9 cellular contexts compared by ENCODE assay signal in the genomic region with DNA sequence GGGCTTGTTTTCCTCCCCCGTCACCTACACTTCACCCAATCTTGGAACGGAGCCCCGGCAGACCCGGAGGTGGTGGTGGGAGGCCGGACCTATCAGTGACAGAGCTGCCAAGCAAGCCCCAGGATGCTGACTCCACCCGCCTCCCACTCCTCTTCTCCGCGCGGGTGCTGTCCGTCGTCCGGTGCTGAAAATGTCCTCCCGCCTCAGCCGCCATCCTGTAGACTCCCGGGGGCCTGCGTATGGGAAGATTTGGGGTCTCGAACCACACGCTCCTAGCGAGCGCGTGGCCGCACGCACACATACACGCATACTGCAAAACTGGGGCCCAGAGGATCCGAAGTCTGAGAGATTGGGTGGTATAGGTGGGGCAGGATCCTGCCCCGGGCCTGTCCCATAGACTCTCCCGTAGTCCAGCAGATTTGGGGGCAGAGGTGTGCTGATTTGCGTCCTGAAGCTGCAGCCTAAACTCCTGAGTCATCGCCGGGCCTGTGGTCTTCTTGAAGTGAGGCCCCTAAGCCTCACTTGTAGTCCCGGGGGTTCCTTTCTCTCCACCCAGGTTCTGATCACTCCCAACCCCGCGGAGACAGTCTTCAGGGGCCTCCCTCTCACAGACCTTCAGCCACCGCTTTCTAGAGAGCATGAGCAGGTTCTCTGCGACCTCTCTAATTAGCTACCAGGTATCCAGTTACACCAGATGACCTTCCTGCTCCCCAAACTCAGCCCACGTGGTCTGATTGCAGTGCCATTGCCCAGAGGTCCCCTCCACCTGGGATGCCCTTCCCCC. TPM values are rescaled to one million over a fixed set of nuclear protein-coding genes. Genes with fewer than 3 reads are reported as not detected.
DNase-seq lines count a peak whose midpoint lies in the region; ATAC-seq, FAIRE-seq and TF ChIP-seq lines count a peak whose summit lies in the region.
"Had no signal": no experiment of that assay in that cellular context is flagged by ENCODE, and none has a peak within 500 bp of the region (broad histone marks: within the 10 kb centered on the region; RNA-seq: fewer than 3 reads in every experiment).

No MANE protein-coding gene starts in this region.

- FAIRE-seq in bronchial epithelial cell (lab: Jason Lieb, UNC) (no peak), RCC 7860 (lab: Jason Lieb, UNC) (no peak)

- H3K4me3 ChIP-seq in BJ (ENCODE audit: low read depth, low read length) (peak overlapping the region; percentile 62), bronchial epithelial cell (ENCODE audit: low read depth, low read length) (peak overlapping the region; percentile 66)

- POLR2A ChIA-PET in BJ (lab: Charles Lee) = interaction anchor here (0.6 to 1.6 kb wide), 9 partner anchors 7 to 278 kb away, joined by 3 to 18 read pairs (median 6); a partner anchor contains a TSS

- TF ChIP-seq CTCF in BJ (IDR thresholded peaks at IDR 0.05; ENCODE audit: insufficient read depth, low read depth, low read length) (no peak), bronchial epithelial cell (IDR thresholded peaks at IDR 0.05; ENCODE audit: insufficient read depth, low read length, severe bottlenecking) (no peak)

- CTCF ChIA-PET in BJ (lab: Yijun Ruan, JAX) = interaction anchor here (0.9 to 4.5 kb wide), 13 partner anchors 7 to 132 kb away, joined by 3 to 34 read pairs (median 5); a partner anchor contains a TSS

- H3K36me3 ChIP-seq in BJ (ENCODE audit: control insufficient read depth, insufficient read depth, low read length) (peaks cover 8% of the 10 kb centered on the region), bronchial epithelial cell (ENCODE audit: control insufficient read depth, insufficient read depth, low read length) (peaks cover 13% of the 10 kb centered on the region)

- peaks cover 21% of the 10 kb centered on the region for H3K27me3 ChIP-seq in BJ (ENCODE audit: control insufficient read depth, insufficient read depth, low read length)
- peaks cover 9% of the 10 kb centered on the region for H3K27me3 ChIP-seq in bronchial epithelial cell (ENCODE audit: control insufficient read depth, insufficient read depth, low read length)

- ATAC-seq in GM19328 (IDR thresholded peaks at IDR 0.05; ENCODE audit: unreplicated experiment) (peak; percentile 29), HG03460 (IDR thresholded peaks at IDR 0.05; ENCODE audit: unreplicated experiment) (peak; percentile 38), left lobe of liver (peak; percentile 44)

- DNase-seq in BJ (ENCODE audit: low read depth) (no peak), T-helper 9 cell (peak; percentile 71), bronchial epithelial cell (ENCODE audit: low read depth) (no peak), left lobe of liver (ENCODE audit: low spot score) (no peak), RCC 7860 (ENCODE audit: low spot score) (no peak)
- DNase-seq in stimulated activated CD4-positive, alpha-beta T cell treated with anti-CD3 and anti-CD28 coated beads, Interleukin-4, amount 100 ng/mL, for 4 hours = peak; percentile 79 to 81

RNA-seq across cellular contexts. Expression of a gene that starts 0.8 kb away (rescaled TPM):
- 151 and 228 TPM in 2 replicates for polyA plus RNA-seq in BJ (2011; rRNA removed)
- 169 and 259 TPM in 2 replicates for polyA minus RNA-seq in BJ (2011; rRNA and poly(A)+ RNA removed)
- total RNA-seq in bronchial epithelial cell (231 and 294 TPM in 2 replicates), left lobe of liver (120 TPM)

RNA-seq across cellular contexts. Expression of a gene that starts 2.0 kb away (rescaled TPM):
- 0.15 TPM in 1 of 2 replicates, not detected in the other for polyA plus RNA-seq in BJ (2011; rRNA removed)
- polyA minus RNA-seq in BJ (2011; rRNA and poly(A)+ RNA removed) = 0.14 and 0.26 TPM in 2 replicates
- total RNA-seq in bronchial epithelial cell (not detected in 2 replicates), left lobe of liver (0.10 TPM)
- total RNA-seq: M059J had no signal

RNA-seq across cellular contexts. Expression of a gene that starts 11.8 kb away (rescaled TPM):
- 0.75 and 1.2 TPM in 2 replicates for polyA plus RNA-seq in BJ (2011; rRNA removed)
- polyA minus RNA-seq in BJ (2011; rRNA and poly(A)+ RNA removed) = 0.15 and 0.38 TPM in 2 replicates
- not detected in 2 replicates for total RNA-seq in bronchial epithelial cell
- 0.13 TPM for total RNA-seq in left lobe of liver

RNA-seq across cellular contexts. Expression of a gene that starts 21.3 kb away (rescaled TPM):
- polyA plus RNA-seq in BJ (2011; rRNA removed) = 170 and 251 TPM in 2 replicates
- polyA minus RNA-seq in BJ (2011; rRNA and poly(A)+ RNA removed) = 138 and 203 TPM in 2 replicates
- total RNA-seq in bronchial epithelial cell (54.5 and 68.0 TPM in 2 replicates), left lobe of liver (58.0 TPM)

RNA-seq across cellular contexts. Expression of a gene that starts 27.1 kb away (rescaled TPM):
- 83.0 and 180 TPM in 2 replicates for polyA plus RNA-seq in BJ (2011; rRNA removed)
- 54.8 and 83.5 TPM in 2 replicates for polyA minus RNA-seq in BJ (2011; rRNA and poly(A)+ RNA removed)
- under 0.01 TPM in 2 replicates for total RNA-seq in bronchial epithelial cell
- 0.91 TPM for total RNA-seq in left lobe of liver
- total RNA-seq: M059J had no signal

Comparison
In these comparisons a context has a peak if more than half of its experiments do, and no peak if none do; other contexts are left out.
1. DNase-seq: peak in T-helper 9 cell (single experiment) and stimulated activated CD4-positive, alpha-beta T cell treated with anti-CD3 and anti-CD28 coated beads, Interleukin-4, amount 100 ng/mL, for 4 hours (2 of 2); none in BJ (single experiment), bronchial epithelial cell (single experiment), left lobe of liver (single experiment) and RCC 7860 (single experiment).
2. Peak in every context shown above with its lines, with median percentiles within 50 percentile points of each other: ATAC-seq.